Comparison of ENCODE assay signal across 8 cellular contexts in genomic region chr2:242089213-242089549, GRCh38.
DNase-seq lines count a peak whose midpoint lies in the region; ATAC-seq and TF ChIP-seq lines count a peak whose summit lies in the region.
"Not testable (repeated sequence)": the region's sequence is repeated elsewhere in the genome, so short reads cannot be mapped to it uniquely, and the experiment has no call there.

No MANE protein-coding gene starts in this region.

- H3K4me1 Mint-ChIP-seq in activated CD8-positive, alpha-beta T cell treated with anti-CD3 and anti-CD28 coated beads, Interleukin-2, amount 10 ng/mL, durations not matched to agents 7 days and 5 days (ENCODE audit: low read depth) = peaks cover 18% of the 10 kb centered on the region
- H3K4me1 Mint-ChIP-seq in central memory CD8-positive, alpha-beta T cell = peaks cover 43% of the 10 kb centered on the region

- not testable (repeated sequence) for ATAC-seq in activated CD8-positive, alpha-beta T cell treated with anti-CD3 and anti-CD28 coated beads, Interleukin-2, amount 10 ng/mL, durations not matched to agents 7 days and 5 days; central memory CD8-positive, alpha-beta T cell (replicated peaks; ENCODE audit: extremely low read depth, poor library complexity, severe bottlenecking); gastrocnemius medialis
- ATAC-seq in aorta (ENCODE audit: low FRiP score) = peak; percentile 26

- intact Hi-C loops in gastrocnemius medialis (cut with DNase I; ENCODE audit: low total_unique reads); aorta (cut with DNase I): not testable (repeated sequence)

- POLR2A ChIA-PET in activated CD8-positive, alpha-beta T cell treated with anti-CD3 and anti-CD28 coated beads, Interleukin-2, amount 10 ng/mL, durations not matched to agents 7 days and 5 days (lab: Charles Lee) = not testable (repeated sequence)

- in situ Hi-C loops in gastrocnemius medialis (cut with MboI; ENCODE audit: low sequenced_read_pairs in 4 of 4) = not testable (repeated sequence)

- H3K9ac ChIP-seq in NT2/D1 (ENCODE audit: insufficient read length, low read depth) = not testable (repeated sequence)

- TF ChIP-seq POLR2A in gastrocnemius medialis (IDR thresholded peaks at IDR 0.05) = not testable (repeated sequence)

- TF ChIP-seq CTCF in GM06990 (IDR thresholded peaks at IDR 0.05; ENCODE audit: insufficient read depth, low read length, poor library complexity, severe bottlenecking); cardiac muscle cell (IDR thresholded peaks at IDR 0.05; ENCODE audit: low read depth, low read length); gastrocnemius medialis (IDR thresholded peaks at IDR 0.05 in 4 of 5, conservative IDR thresholded peaks at IDR 0.05 in 1 of 5): not testable (repeated sequence)

- H3K27ac Mint-ChIP-seq in activated CD8-positive, alpha-beta T cell treated with anti-CD3 and anti-CD28 coated beads, Interleukin-2, amount 10 ng/mL, durations not matched to agents 7 days and 5 days = not testable (repeated sequence)
- H3K27ac Mint-ChIP-seq in central memory CD8-positive, alpha-beta T cell (ENCODE audit: low read depth) = peak overlapping the region; percentile 87

- peak overlapping the region; percentile 78 for H3K4me3 Mint-ChIP-seq in activated CD8-positive, alpha-beta T cell treated with anti-CD3 and anti-CD28 coated beads, Interleukin-2, amount 10 ng/mL, durations not matched to agents 7 days and 5 days
- H3K4me3 Mint-ChIP-seq in central memory CD8-positive, alpha-beta T cell = peak overlapping the region; percentile 95

- not testable (repeated sequence) for H3K36me3 Mint-ChIP-seq in activated CD8-positive, alpha-beta T cell treated with anti-CD3 and anti-CD28 coated beads, Interleukin-2, amount 10 ng/mL, durations not matched to agents 7 days and 5 days (ENCODE audit: low read depth); central memory CD8-positive, alpha-beta T cell (ENCODE audit: insufficient read depth)

- CTCF ChIA-PET in activated CD8-positive, alpha-beta T cell treated with anti-CD3 and anti-CD28 coated beads, Interleukin-2, amount 10 ng/mL, durations not matched to agents 7 days and 5 days (lab: Charles Lee) = not testable (repeated sequence)

- H3K9me3 ChIP-seq in NT2/D1 (ENCODE audit: insufficient read depth, low read length); cardiac muscle cell (ENCODE audit: low read depth); mononuclear cell (ENCODE audit: low read depth, low read length); gastrocnemius medialis; aorta (ENCODE audit: control insufficient read depth, low read length): not testable (repeated sequence)

- H3K9me3 Mint-ChIP-seq in activated CD8-positive, alpha-beta T cell treated with anti-CD3 and anti-CD28 coated beads, Interleukin-2, amount 10 ng/mL, durations not matched to agents 7 days and 5 days (ENCODE audit: insufficient read depth); central memory CD8-positive, alpha-beta T cell: not testable (repeated sequence)

- not testable (repeated sequence) for H3K27me3 Mint-ChIP-seq in activated CD8-positive, alpha-beta T cell treated with anti-CD3 and anti-CD28 coated beads, Interleukin-2, amount 10 ng/mL, durations not matched to agents 7 days and 5 days (ENCODE audit: low read depth); central memory CD8-positive, alpha-beta T cell

- 1 to 6% methylated on average over 9 to 20 of the region's 20 CpGs for WGBS in aorta, 2 donors

- H3K4me1 ChIP-seq in NT2/D1 (ENCODE audit: insufficient read depth, insufficient read length); cardiac muscle cell (ENCODE audit: low read depth); aorta (ENCODE audit: control insufficient read depth in 1 of 2, insufficient read depth in 2 of 2, low read length in 2 of 2): not testable (repeated sequence)
- H3K4me1 ChIP-seq in mononuclear cell (ENCODE audit: insufficient read depth, low read length) (peaks cover 33% of the 10 kb centered on the region), gastrocnemius medialis (peaks cover 7 to 13% of the 10 kb centered on the region in 2 donors)

- H3K36me3 ChIP-seq in GM06990 (ENCODE audit: control insufficient read depth, insufficient read depth, low read length); NT2/D1 (ENCODE audit: insufficient read depth, insufficient read length, low read length); cardiac muscle cell; gastrocnemius medialis; aorta (ENCODE audit: control insufficient read depth in 1 of 2, insufficient read depth in 2 of 2, low read length in 1 of 2): not testable (repeated sequence)

- H3K4me3 ChIP-seq in GM06990 (replicated peaks; ENCODE audit: low read depth, low read length) = peak overlapping the region; percentile 81
- H3K4me3 ChIP-seq in NT2/D1 (ENCODE audit: insufficient read length, low read depth) = peak overlapping the region; percentile 66
- H3K4me3 ChIP-seq in cardiac muscle cell = peak overlapping the region; percentile 100
- peak overlapping the region; percentile 63 for H3K4me3 ChIP-seq in mononuclear cell (ENCODE audit: low read length)
- H3K4me3 ChIP-seq in gastrocnemius medialis = peak overlapping the region; percentile 79 to 99 (median 94)
- H3K4me3 ChIP-seq in aorta (ENCODE audit: low read length in 2 of 2) = peak overlapping the region in 1 of 2 donors; percentile 84

- not testable (repeated sequence) for DNase-seq in GM06990 (ENCODE audit: extremely low read depth, insufficient read length); NT2/D1 (ENCODE audit: low read depth, low spot score); activated CD8-positive, alpha-beta T cell treated with anti-CD3 and anti-CD28 coated beads, Interleukin-2, amount 10 ng/mL, durations not matched to agents 7 days and 5 days; central memory CD8-positive, alpha-beta T cell (ENCODE audit: low spot score in 2 of 2); cardiac muscle cell (ENCODE audit: low read depth in 1 of 2, low spot score in 1 of 2); gastrocnemius medialis; aorta

- not testable (repeated sequence) for H3K27me3 ChIP-seq in GM06990 (replicated peaks; ENCODE audit: control insufficient read depth, insufficient read depth, low read length); mononuclear cell (ENCODE audit: insufficient read depth, low read length); gastrocnemius medialis; aorta (ENCODE audit: control insufficient read depth in 1 of 2, insufficient read depth in 2 of 2, low read length in 1 of 2)
- H3K27me3 ChIP-seq in NT2/D1 (ENCODE audit: insufficient read depth, insufficient read length) (peaks cover 24% of the 10 kb centered on the region), cardiac muscle cell (peaks cover 22% of the 10 kb centered on the region)

- not testable (repeated sequence) for H3K27ac ChIP-seq in cardiac muscle cell; aorta (ENCODE audit: low read depth in 1 of 2, low read length in 2 of 2)
- H3K27ac ChIP-seq in gastrocnemius medialis = peak overlapping the region in 3 of 4 donors; percentile 74 to 83 (median 76)
